ENCODE assay signal across 8 cellular contexts in genomic region chr12:111402490-111402824, GRCh38. TPM values are rescaled to one million over a fixed set of nuclear protein-coding genes. Genes with fewer than 3 reads are reported as not detected.
DNase-seq lines count a peak whose midpoint lies in the region; ATAC-seq and TF ChIP-seq lines count a peak whose summit lies in the region.
"Not testable (repeated sequence)": the region's sequence is repeated elsewhere in the genome, so short reads cannot be mapped to it uniquely, and the experiment has no call there.

No MANE protein-coding gene starts in this region.

- H3K4me1 Mint-ChIP-seq in activated CD8-positive, alpha-beta T cell treated with anti-CD3 and anti-CD28 coated beads for 36 hours (ENCODE audit: low read depth) = peaks cover 49% of the 10 kb centered on the region
- peaks cover 35 to 58% (median 43%) of the 10 kb centered on the region in 3 donors for H3K4me1 Mint-ChIP-seq in naive B cell

- H4K20me1 ChIP-seq in BLaER1 = peaks cover 11% of the 10 kb centered on the region
- H4K20me1 ChIP-seq in OCI-LY7 (ENCODE audit: insufficient read depth, low read length) = not testable (repeated sequence)

- intact Hi-C loops in OCI-LY7 (cut with micrococcal nuclease; ENCODE audit: unreplicated experiment) (loop anchor here (10.0 kb wide), 2 partner anchors 282 to 362 kb away; partner anchors contain the start of genes ACAD10, ALDH2 and BRAP), testis (cut with DNase I; ENCODE audit: low total_unique reads) (loop anchor here (10.0 kb wide), 1 partner anchor 282 kb away; the partner anchor contains the start of genes ACAD10 and BRAP)
- intact Hi-C loops in activated CD8-positive, alpha-beta T cell treated with anti-CD3 and anti-CD28 coated beads for 36 hours (cut with micrococcal nuclease) = loop anchor here (5.0 kb wide), 1 partner anchor 40 kb away; no protein-coding TSS in a partner anchor
- intact Hi-C loops in breast epithelium (cut with DNase I; ENCODE audit: low total_unique reads) = not testable (repeated sequence)

- not testable (repeated sequence) for H3K36me3 ChIP-seq in BLaER1; OCI-LY7 (ENCODE audit: insufficient read depth, low read length); breast epithelium; gastroesophageal sphincter; testis (ENCODE audit: low read depth, missing control alignments)

- not testable (repeated sequence) for TF ChIP-seq CTCF in OCI-LY7 (conservative IDR thresholded peaks at IDR 0.05; ENCODE audit: low read length); activated CD8-positive, alpha-beta T cell treated with anti-CD3 and anti-CD28 coated beads for 36 hours (IDR thresholded peaks at IDR 0.05); breast epithelium (IDR thresholded peaks at IDR 0.05); gastroesophageal sphincter (IDR thresholded peaks at IDR 0.05); testis (IDR thresholded peaks at IDR 0.05)

- peak overlapping the region; percentile 96 for H3K27ac Mint-ChIP-seq in activated CD8-positive, alpha-beta T cell treated with anti-CD3 and anti-CD28 coated beads for 36 hours
- peak overlapping the region; percentile 58 to 97 (median 94) for H3K27ac Mint-ChIP-seq in naive B cell

- not testable (repeated sequence) for TF ChIP-seq EP300 in gastroesophageal sphincter (IDR thresholded peaks at IDR 0.05)

- not testable (repeated sequence) for H3K4me3 ChIP-seq in BLaER1; OCI-LY7 (ENCODE audit: low read depth, low read length, poor library complexity, severe bottlenecking); gastroesophageal sphincter; skin epidermis; testis
- H3K4me3 ChIP-seq in breast epithelium = peak overlapping the region in 2 of 3 donors; percentile 35 to 52

- peak overlapping the region; percentile 94; the same call in 1 of the 2 replicates for H2AFZ ChIP-seq in OCI-LY7 (ENCODE audit: low read length)

- not testable (repeated sequence) for H3K27me3 ChIP-seq in BLaER1, breast epithelium, gastroesophageal sphincter, testis

- H3K9ac ChIP-seq in BLaER1 = not testable (repeated sequence)

- not testable (repeated sequence) for H3K9me3 ChIP-seq in BLaER1; OCI-LY7 (ENCODE audit: low read length); breast epithelium; gastroesophageal sphincter; testis

- not testable (repeated sequence) for TF ChIP-seq POLR2A in breast epithelium (IDR thresholded peaks at IDR 0.05); gastroesophageal sphincter (IDR thresholded peaks at IDR 0.05); testis (IDR thresholded peaks at IDR 0.05)

- not testable (repeated sequence) for H3K27me3 Mint-ChIP-seq in activated CD8-positive, alpha-beta T cell treated with anti-CD3 and anti-CD28 coated beads for 36 hours; naive B cell

- not testable (repeated sequence) for H3K9me3 Mint-ChIP-seq in activated CD8-positive, alpha-beta T cell treated with anti-CD3 and anti-CD28 coated beads for 36 hours; naive B cell

- H3K36me3 Mint-ChIP-seq in activated CD8-positive, alpha-beta T cell treated with anti-CD3 and anti-CD28 coated beads for 36 hours (ENCODE audit: low read depth) = peaks cover 15% of the 10 kb centered on the region
- not testable (repeated sequence) for H3K36me3 Mint-ChIP-seq in naive B cell

- peaks cover 74% of the 10 kb centered on the region for H3K4me1 ChIP-seq in BLaER1
- H3K4me1 ChIP-seq in OCI-LY7 (ENCODE audit: insufficient read depth, low read length, poor library complexity, severe bottlenecking) = peaks cover 31% of the 10 kb centered on the region
- not testable (repeated sequence) for H3K4me1 ChIP-seq in breast epithelium
- peaks cover 0 to 53% (median 23%) of the 10 kb centered on the region in 3 donors for H3K4me1 ChIP-seq in gastroesophageal sphincter
- H3K4me1 ChIP-seq in testis = peaks cover 18% of the 10 kb centered on the region

- peak overlapping the region; percentile 78; the same call in 1 of the 2 replicates for H3K27ac ChIP-seq in BLaER1
- peak overlapping the region; percentile 84 for H3K27ac ChIP-seq in OCI-LY7 (ENCODE audit: low read depth, low read length, poor library complexity, severe bottlenecking)
- H3K27ac ChIP-seq in breast epithelium = peak overlapping the region; percentile 93
- H3K27ac ChIP-seq in gastroesophageal sphincter = peak overlapping the region in 3 of 4 donors; percentile 82 to 89 (median 87)
- peak overlapping the region in 15 of 21 experiments; percentile 4 to 91 (median 70) for H3K27ac ChIP-seq in skin epidermis
- H3K27ac ChIP-seq in testis = peak overlapping the region; percentile 69 to 90

- POLR2A ChIA-PET in OCI-LY7 (lab: Charles Lee) = interaction anchor here (0.6 to 0.7 kb wide), 2 partner anchors 34 to 398 kb away, joined by 3 read pairs; partner anchors contain the start of gene PHETA1
- POLR2A ChIA-PET in activated CD8-positive, alpha-beta T cell treated with anti-CD3 and anti-CD28 coated beads for 36 hours (lab: Charles Lee) = interaction anchor here (2.9 to 13.4 kb wide), 3 partner anchors 23 to 43 kb away, joined by 33 to 225 read pairs (median 89); no protein-coding TSS in a partner anchor

- CTCF ChIA-PET in OCI-LY7 (lab: Charles Lee; ENCODE audit: unreplicated experiment) = interaction anchor here (3.3 kb wide), 1 partner anchor 49 kb away, joined by 22 read pairs; no protein-coding TSS in a partner anchor
- CTCF ChIA-PET in activated CD8-positive, alpha-beta T cell treated with anti-CD3 and anti-CD28 coated beads for 36 hours (lab: Charles Lee) = interaction anchor here (25.6 kb wide), 1 partner anchor 35 kb away, joined by 1222 read pairs; no protein-coding TSS in a partner anchor

- DNase-seq in OCI-LY7 (ENCODE audit: low spot score); activated CD8-positive, alpha-beta T cell treated with anti-CD3 and anti-CD28 coated beads for 36 hours; breast epithelium (ENCODE audit: low spot score in 2 of 2); naive B cell; testis: not testable (repeated sequence)

- H3K79me2 ChIP-seq in OCI-LY7 (ENCODE audit: insufficient read depth, low read depth, low read length) = peaks cover 15% of the 10 kb centered on the region; the same call in 1 of the 2 replicates

- not testable (repeated sequence) for H3K4me3 Mint-ChIP-seq in activated CD8-positive, alpha-beta T cell treated with anti-CD3 and anti-CD28 coated beads for 36 hours
- peak overlapping the region in 7 of 8 donors; percentile 84 to 93 (median 89) for H3K4me3 Mint-ChIP-seq in naive B cell

- not testable (repeated sequence) for H3K9me2 ChIP-seq in OCI-LY7 (ENCODE audit: insufficient read depth, low read length)

- BruUV-seq in OCI-LY7 (replicated peaks; lab: Mats Ljungman, UMichigan) = not testable (repeated sequence)

- 90% methylated on average over 9 of the region's 9 CpGs; no CpG with 5 or more reads in 1 of the 2 donors for WGBS in gastroesophageal sphincter (ENCODE audit: low coverage in 1 of 2), 2 donors
- WGBS in testis, 2 donors = 76 to 88% methylated on average over 9 of the region's 9 CpGs

- peak overlapping the region; percentile 88 for H3K4me2 ChIP-seq in BLaER1
- H3K4me2 ChIP-seq in OCI-LY7 (ENCODE audit: low read length) = not testable (repeated sequence)

- ATAC-seq in activated CD8-positive, alpha-beta T cell treated with anti-CD3 and anti-CD28 coated beads for 36 hours; gastroesophageal sphincter; naive B cell (ENCODE audit: low read depth in 2 of 2): not testable (repeated sequence)

RNA-seq across cellular contexts. Expression of gene SH2B3, which starts 3.3 kb away (rescaled TPM):
- 16.3 and 25.8 TPM in 2 replicates for total RNA-seq in OCI-LY7 (2014; rRNA removed; shearing (Covaris generic))
- total RNA-seq in OCI-LY7 (2022) (45.9 and 51.3 TPM in 2 replicates), breast epithelium (10 to 100 TPM; 13.9 to 27.4 (median 17.4) TPM), gastroesophageal sphincter (10 to 100 TPM; 17.0 to 33.1 (median 23.3) TPM), testis (10 to 100 TPM; 36.9 to 38.1 TPM)
- 10 to 100 TPM; 48.7 to 52.7 TPM for total RNA-seq in activated CD8-positive, alpha-beta T cell treated with anti-CD3 and anti-CD28 coated beads for 36 hours
- polyA plus RNA-seq in naive B cell (ENCODE audit: low read depth in 6 of 6) (10 to 100 TPM in 1 of 6 donors, 1 to 10 TPM in 5; 3.6 to 10.4 (median 4.5) TPM), testis (ENCODE audit: insufficient read depth, low read depth, low replicate concordance) (22.0 TPM)

RNA-seq across cellular contexts. Expression of gene PHETA1, which starts 33.6 kb away (rescaled TPM):
- total RNA-seq in OCI-LY7 (2014; rRNA removed; shearing (Covaris generic)) = 0.70 and 0.73 TPM in 2 replicates
- 2.7 TPM in 2 replicates for total RNA-seq in OCI-LY7 (2022)
- 1 to 10 TPM; 1.2 to 1.7 TPM for total RNA-seq in activated CD8-positive, alpha-beta T cell treated with anti-CD3 and anti-CD28 coated beads for 36 hours
- 10 to 100 TPM in 2 of 3 donors, 1 to 10 TPM in 1; 6.6 to 10.9 (median 10.2) TPM for total RNA-seq in breast epithelium
- total RNA-seq in gastroesophageal sphincter = 10 to 100 TPM in 1 of 4 donors, 1 to 10 TPM in 3; 6.3 to 16.0 (median 8.2) TPM
- polyA plus RNA-seq in naive B cell (ENCODE audit: low read depth in 6 of 6) = 10 to 100 TPM in 1 of 6 donors, 1 to 10 TPM in 5; 5.3 to 14.7 (median 7.7) TPM
- total RNA-seq in testis = 10 to 100 TPM; 16.1 to 27.2 TPM
- polyA plus RNA-seq in testis (ENCODE audit: insufficient read depth, low read depth, low replicate concordance) = 13.7 TPM
